In genomic region chr3:49158108-49158709, GRCh38 we compare ENCODE assay signal across 8 cellular contexts. TPM values are rescaled to one million over a fixed set of nuclear protein-coding genes. Genes with fewer than 3 reads are reported as not detected.
DNase-seq lines count a peak whose midpoint lies in the region; ATAC-seq and TF ChIP-seq lines count a peak whose summit lies in the region.

No MANE protein-coding gene starts in this region.

- no peak for TF ChIP-seq POLR2A in tibial nerve (IDR thresholded peaks at IDR 0.05)

- DNase-seq in Right ventricle myocardium inferior (ENCODE audit: missing footprints), result no peak
- DNase-seq in right atrium auricular region (ENCODE audit: low spot score), result no peak
- DNase-seq in ascending aorta (ENCODE audit: low spot score in 2 of 2), result no peak
- peak; percentile 45 for DNase-seq in lung (ENCODE audit: low spot score)
- DNase-seq in tibial nerve (ENCODE audit: low spot score in 2 of 2), result peak in 1 of 2 donors; percentile 36
- no peak for DNase-seq in hepatic stellate cell (ENCODE audit: low spot score)

- no peaks in the 10 kb centered on the region for H3K79me2 ChIP-seq in SU-DHL-6 (ENCODE audit: insufficient read depth, low read length)

- no peaks in the 10 kb centered on the region for H3K4me1 ChIP-seq in right atrium auricular region
- no peaks in the 10 kb centered on the region for H3K4me1 ChIP-seq in ascending aorta
- H3K4me1 ChIP-seq in lung (ENCODE audit: control insufficient read depth in 2 of 2, insufficient read depth in 2 of 2, low read length in 2 of 2), result peaks cover 0 to 1% of the 10 kb centered on the region in 2 donors
- H3K4me1 ChIP-seq in tibial nerve, result peaks cover 0 to 12% (median 0%) of the 10 kb centered on the region in 4 donors

- no peaks in the 10 kb centered on the region for H3K9me3 ChIP-seq in right atrium auricular region
- no peaks in the 10 kb centered on the region for H3K9me3 ChIP-seq in SU-DHL-6 (ENCODE audit: insufficient read depth, low read length)
- no peaks in the 10 kb centered on the region for H3K9me3 ChIP-seq in ascending aorta
- H3K9me3 ChIP-seq in lung (ENCODE audit: control insufficient read depth in 2 of 2, insufficient read depth in 1 of 2, low read length in 1 of 2), result no peaks in the 10 kb centered on the region
- H3K9me3 ChIP-seq in tibial nerve, result no peaks in the 10 kb centered on the region

- no peak overlapping the region for H2AFZ ChIP-seq in SU-DHL-6 (ENCODE audit: low read depth, low read length, severe bottlenecking)

- no peaks in the 10 kb centered on the region for H3K9me2 ChIP-seq in SU-DHL-6 (replicated peaks; ENCODE audit: insufficient read depth, low read length)

- peak; percentile 20 for ATAC-seq in Right ventricle myocardium inferior
- no peak for ATAC-seq in lung (ENCODE audit: insufficient read depth, low FRiP score)
- ATAC-seq in GM21576 (IDR thresholded peaks at IDR 0.05; ENCODE audit: unreplicated experiment), result no peak

- 61 to 65% methylated on average over 5 of the region's 5 CpGs for WGBS in lung, 2 donors
- WGBS in tibial nerve, 2 donors, result 61 to 70% methylated on average over 5 of the region's 5 CpGs

- H3F3A ChIP-seq in SU-DHL-6 (ENCODE audit: insufficient read depth), result no peaks in the 10 kb centered on the region

- H3K36me3 ChIP-seq in right atrium auricular region, result peaks cover 6% of the 10 kb centered on the region
- no peaks in the 10 kb centered on the region for H3K36me3 ChIP-seq in SU-DHL-6 (ENCODE audit: low read length)
- H3K36me3 ChIP-seq in ascending aorta, result peaks cover 15 to 16% of the 10 kb centered on the region in 2 donors
- peaks cover under 1 to 15% of the 10 kb centered on the region in 2 donors for H3K36me3 ChIP-seq in lung (ENCODE audit: control insufficient read depth in 2 of 2, insufficient read depth in 2 of 2, low read length in 2 of 2)
- peaks cover 0 to 30% (median 0%) of the 10 kb centered on the region in 3 donors for H3K36me3 ChIP-seq in tibial nerve

- intact Hi-C loops in Right ventricle myocardium inferior (cut with DNase I) (no loop called here), ascending aorta (cut with DNase I) (no loop called here)

- TF ChIP-seq EP300 in tibial nerve (IDR thresholded peaks at IDR 0.05), result no peak

- H3K4me2 ChIP-seq in SU-DHL-6 (ENCODE audit: low read depth, low read length, poor library complexity, severe bottlenecking), result no peak overlapping the region

- no peak overlapping the region for H3K27ac ChIP-seq in right atrium auricular region
- no peak overlapping the region for H3K27ac ChIP-seq in SU-DHL-6 (ENCODE audit: low read depth, low read length)
- H3K27ac ChIP-seq in ascending aorta, result no peak overlapping the region
- no peak overlapping the region for H3K27ac ChIP-seq in lung (ENCODE audit: low read depth in 1 of 2, low read length in 1 of 2)
- H3K27ac ChIP-seq in tibial nerve, result no peak overlapping the region

- no peaks in the 10 kb centered on the region for H4K20me1 ChIP-seq in SU-DHL-6 (ENCODE audit: low read depth, low read length)

- H3K9ac ChIP-seq in SU-DHL-6 (ENCODE audit: low read length), result no peak overlapping the region

- TF ChIP-seq CTCF in right atrium auricular region (IDR thresholded peaks at IDR 0.05) (peak in 1 of 2 donors; percentile 33), SU-DHL-6 (IDR thresholded peaks at IDR 0.05; ENCODE audit: insufficient read depth, low read length, poor library complexity, severe bottlenecking) (peak; percentile 79), ascending aorta (IDR thresholded peaks at IDR 0.05) (peak in 2 of 3 experiments; percentile 23 to 34), lung (IDR thresholded peaks at IDR 0.05; ENCODE audit: control extremely low read depth, extremely low read depth) (peak; percentile 30), tibial nerve (IDR thresholded peaks at IDR 0.05) (peak in 3 of 5 experiments; percentile 24 to 44 (median 36))

- no peak overlapping the region for H3K4me3 ChIP-seq in right atrium auricular region
- H3K4me3 ChIP-seq in SU-DHL-6 (ENCODE audit: insufficient read depth, low read length, poor library complexity, severe bottlenecking), result no peak overlapping the region
- no peak overlapping the region for H3K4me3 ChIP-seq in ascending aorta
- no peak overlapping the region for H3K4me3 ChIP-seq in lung
- no peak overlapping the region for H3K4me3 ChIP-seq in tibial nerve

- H3K27me3 ChIP-seq in right atrium auricular region (no peaks in the 10 kb centered on the region), SU-DHL-6 (ENCODE audit: low read length) (no peaks in the 10 kb centered on the region), ascending aorta (no peaks in the 10 kb centered on the region), lung (ENCODE audit: control insufficient read depth, insufficient read depth) (no peaks in the 10 kb centered on the region), tibial nerve (no peaks in the 10 kb centered on the region)

RNA-seq across cellular contexts. Expression of gene CCDC71, which starts 7.9 kb away (rescaled TPM):
- total RNA-seq in Right ventricle myocardium inferior (9.4 TPM), right atrium auricular region (10 to 100 TPM; 16.7 to 25.2 TPM), ascending aorta (31.6 TPM), lung (10 to 100 TPM; 13.9 to 23.8 TPM), tibial nerve (10 to 100 TPM; 30.4 to 38.3 (median 36.3) TPM)
- polyA plus RNA-seq in lung, result 10 to 100 TPM; 16.3 to 29.3 TPM

RNA-seq across cellular contexts. Expression of gene KLHDC8B, which starts 13.2 kb away (rescaled TPM):
- total RNA-seq in Right ventricle myocardium inferior (128 TPM), right atrium auricular region (10 to 100 TPM; 51.2 to 80.9 TPM), ascending aorta (57.5 TPM), lung (10 to 100 TPM; 29.6 to 32.0 TPM), tibial nerve (10 to 100 TPM; 20.8 to 33.1 (median 29.7) TPM)
- 10 to 100 TPM; 19.4 to 32.5 TPM for polyA plus RNA-seq in lung

RNA-seq across cellular contexts. Expression of gene LAMB2, which starts 25.4 kb away (rescaled TPM):
- total RNA-seq in Right ventricle myocardium inferior (543 TPM), right atrium auricular region (1,000 to 10,000 TPM; 1,056 to 1,180 TPM), ascending aorta (1,772 TPM), lung (100 to 1,000 TPM; 291 to 616 TPM), tibial nerve (100 to 1,000 TPM; 589 to 844 (median 649) TPM)
- 100 to 1,000 TPM; 153 to 331 TPM for polyA plus RNA-seq in lung

RNA-seq across cellular contexts. Expression of gene USP19, which starts 37.6 kb away (rescaled TPM):
- total RNA-seq in Right ventricle myocardium inferior (54.0 TPM), right atrium auricular region (10 to 100 TPM; 49.3 to 58.7 TPM), ascending aorta (37.8 TPM), lung (10 to 100 TPM; 49.9 to 63.1 TPM), tibial nerve (100 to 1,000 TPM in 1 of 4 donors, 10 to 100 TPM in 3; 72.3 to 113 (median 83.6) TPM)
- 10 to 100 TPM; 20.3 to 30.2 TPM for polyA plus RNA-seq in lung

RNA-seq across cellular contexts. Expression of gene QARS1, which starts 53.7 kb away (rescaled TPM):
- total RNA-seq in Right ventricle myocardium inferior (207 TPM), right atrium auricular region (100 to 1,000 TPM; 118 to 138 TPM), ascending aorta (588 TPM), lung (100 to 1,000 TPM; 191 to 223 TPM), tibial nerve (100 to 1,000 TPM; 137 to 227 (median 161) TPM)
- 100 to 1,000 TPM; 172 to 234 TPM for polyA plus RNA-seq in lung
